Comparison of ENCODE assay signal across 13 cellular contexts in genomic region chr12:63976902-63977395, GRCh38.
DNase-seq lines count a peak whose midpoint lies in the region; ATAC-seq and TF ChIP-seq lines count a peak whose summit lies in the region.
"Had no signal": no experiment of that assay in that cellular context is flagged by ENCODE, and none has a peak within 500 bp of the region (broad histone marks: within the 10 kb centered on the region; RNA-seq: fewer than 3 reads in every experiment).

No MANE protein-coding gene starts in this region.

- peaks cover 23% of the 10 kb centered on the region for H3K4me1 ChIP-seq in PC-9 (replicated peaks; ENCODE audit: insufficient read depth)
- H3K4me1 ChIP-seq in fibroblast of lung (ENCODE audit: control insufficient read depth, extremely low read depth, insufficient read depth, low read length), result no peaks in the 10 kb centered on the region
- H3K4me1 ChIP-seq in gastroesophageal sphincter, result peaks cover 0 to 7% (median 0%) of the 10 kb centered on the region in 3 donors
- H3K4me1 ChIP-seq: BLaER1 had no signal

- no peaks in the 10 kb centered on the region for H3K9me2 ChIP-seq in PC-9 (ENCODE audit: insufficient read depth)

- H3K9me3 ChIP-seq in PC-9 (ENCODE audit: insufficient read depth, low read depth) (0 out of 2 replicates have a peak, but pooled peaks cover 12% of the 10 kb centered on the region), fibroblast of lung (ENCODE audit: control insufficient read depth, insufficient read depth, low read depth, low read length) (no peaks in the 10 kb centered on the region), gastroesophageal sphincter (no peaks in the 10 kb centered on the region)
- H3K9me3 ChIP-seq: BLaER1, Caco-2 had no signal

- TF ChIP-seq CTCF in HFFc6 (IDR thresholded peaks at IDR 0.05), result no peak
- no peak for TF ChIP-seq CTCF in PC-9 (conservative IDR thresholded peaks at IDR 0.05)
- TF ChIP-seq CTCF in fibroblast of lung (conservative IDR thresholded peaks at IDR 0.05 in 1 of 2, IDR thresholded peaks at IDR 0.05 in 1 of 2; ENCODE audit: low read depth in 1 of 2, low read length in 2 of 2), result no peak
- no peak for TF ChIP-seq CTCF in gastroesophageal sphincter (IDR thresholded peaks at IDR 0.05)

- H3K27me3 Mint-ChIP-seq in HFFc6 (ENCODE audit: insufficient read depth), result peaks cover 8% of the 10 kb centered on the region; the same call in 1 of the 2 replicates

- CTCF ChIA-PET in PC-9 (lab: Charles Lee), result no interaction called here

- H3K27ac Mint-ChIP-seq in HFFc6, result peak overlapping the region; percentile 84
- H3K27ac Mint-ChIP-seq: CD8-positive, alpha-beta memory T cell had no signal

- BruUV-seq in PC-9 (replicated peaks; lab: Mats Ljungman, UMichigan), result no TSS peak

- no peak for DNase-seq in HFFc6
- no peak for DNase-seq in PC-9
- no peak for DNase-seq in fibroblast of lung (ENCODE audit: low read depth in 2 of 2)
- DNase-seq in NCI-H2107 treated with DMSO at 0.1 percent for 48 hours (lab: John Stamatoyannopoulos, UW; ENCODE audit: unreplicated experiment), result no peak
- DNase-seq: Caco-2; CD8-positive, alpha-beta memory T cell; DND-41; GDM1; KBM-7 had no signal

- peaks cover 89% of the 10 kb centered on the region for H3K79me2 ChIP-seq in PC-9 (ENCODE audit: low read depth)
- H3K79me2 ChIP-seq in fibroblast of lung (ENCODE audit: control insufficient read depth, insufficient read depth, low read length), result peaks cover 55% of the 10 kb centered on the region

- H2AFZ ChIP-seq in PC-9 (no peak overlapping the region), fibroblast of lung (ENCODE audit: low read length) (no peak overlapping the region)

- peaks cover 17% of the 10 kb centered on the region for H3K9me3 Mint-ChIP-seq in HFFc6
- H3K9me3 Mint-ChIP-seq: CD8-positive, alpha-beta memory T cell had no signal

- WGBS in gastroesophageal sphincter (ENCODE audit: low coverage in 1 of 2), 2 donors, result 89 to 94% methylated on average over 4 of the region's 4 CpGs

- no peak overlapping the region; the same call in 1 of the 2 replicates for H3K4me3 Mint-ChIP-seq in HFFc6
- H3K4me3 Mint-ChIP-seq: CD8-positive, alpha-beta memory T cell had no signal

- TF ChIP-seq POLR2A in gastroesophageal sphincter (IDR thresholded peaks at IDR 0.05), result no peak

- POLR2A ChIA-PET in PC-9 (lab: Charles Lee; ENCODE audit: unreplicated experiment), result no interaction called here

- no peak overlapping the region for H3K9ac ChIP-seq in fibroblast of lung (ENCODE audit: insufficient read depth, low read length)
- H3K9ac ChIP-seq: BLaER1 had no signal

- no peak overlapping the region for H3K4me3 ChIP-seq in PC-9
- H3K4me3 ChIP-seq in fibroblast of lung (replicated peaks in 1 of 4; ENCODE audit: control extremely low read depth in 1 of 4, insufficient read depth in 1 of 4, low read depth in 3 of 4, low read length in 4 of 4), result no peak overlapping the region
- no peak overlapping the region for H3K4me3 ChIP-seq in gastroesophageal sphincter
- H3K4me3 ChIP-seq: BLaER1 had no signal

- no peak for ATAC-seq in gastroesophageal sphincter
- ATAC-seq in GM19351 (IDR thresholded peaks at IDR 0.05; ENCODE audit: unreplicated experiment), result no peak
- no peak for ATAC-seq in HG03342 (IDR thresholded peaks at IDR 0.05; ENCODE audit: unreplicated experiment)

- H4K20me1 ChIP-seq in PC-9 (ENCODE audit: insufficient read depth) (no peaks in the 10 kb centered on the region), fibroblast of lung (ENCODE audit: control insufficient read depth, extremely low read depth, insufficient read depth, low read length) (no peaks in the 10 kb centered on the region)
- H4K20me1 ChIP-seq: BLaER1 had no signal

- H3K4me2 ChIP-seq in PC-9 (no peak overlapping the region), fibroblast of lung (ENCODE audit: extremely low read depth, insufficient read depth, low read length) (no peak overlapping the region)
- H3K4me2 ChIP-seq: BLaER1 had no signal

- H3K36me3 ChIP-seq in PC-9 (ENCODE audit: low read depth) (peaks cover 14% of the 10 kb centered on the region), fibroblast of lung (ENCODE audit: control insufficient read depth, insufficient read depth, low read length) (no peaks in the 10 kb centered on the region), gastroesophageal sphincter (no peaks in the 10 kb centered on the region)
- H3K36me3 ChIP-seq: BLaER1 had no signal

- peaks cover 31% of the 10 kb centered on the region for H3K36me3 Mint-ChIP-seq in HFFc6 (ENCODE audit: low read depth)
- H3K36me3 Mint-ChIP-seq: CD8-positive, alpha-beta memory T cell had no signal

- H3K27me3 ChIP-seq in PC-9 (ENCODE audit: insufficient read depth, low read depth), result no peaks in the 10 kb centered on the region
- H3K27me3 ChIP-seq in fibroblast of lung (ENCODE audit: control insufficient read depth, insufficient read depth, low read length), result no peaks in the 10 kb centered on the region
- no peaks in the 10 kb centered on the region for H3K27me3 ChIP-seq in gastroesophageal sphincter
- H3K27me3 ChIP-seq: BLaER1 had no signal

- H3K4me1 Mint-ChIP-seq in HFFc6 (ENCODE audit: low read depth), result peaks cover 87% of the 10 kb centered on the region
- H3K4me1 Mint-ChIP-seq: CD8-positive, alpha-beta memory T cell had no signal

- peak overlapping the region; percentile 76; the same call in 1 of the 2 replicates for H3K27ac ChIP-seq in PC-9
- H3K27ac ChIP-seq in fibroblast of lung (ENCODE audit: insufficient read depth, low read length), result peak overlapping the region; percentile 17
- no peak overlapping the region for H3K27ac ChIP-seq in gastroesophageal sphincter
- H3K27ac ChIP-seq: BLaER1 had no signal

- TF ChIP-seq EP300 in gastroesophageal sphincter (IDR thresholded peaks at IDR 0.05), result no peak

- intact Hi-C loops in PC-9 (cut with micrococcal nuclease; ENCODE audit: unreplicated experiment), result no loop called here

- peaks cover 34% of the 10 kb centered on the region for H3F3A ChIP-seq in PC-9 (ENCODE audit: insufficient read depth, low read depth)

Comparison
In these comparisons a context has a peak if more than half of its experiments do, and no peak if none do; other contexts are left out.
1. H3K27ac ChIP-seq: peak in PC-9 (single experiment) and fibroblast of lung (single experiment); none in gastroesophageal sphincter (0 of 4).